11 cellular contexts compared by ENCODE assay signal in genomic region chr1:91582431-91582921, GRCh38.
DNase-seq lines count a peak whose midpoint lies in the region; ATAC-seq, FAIRE-seq and TF ChIP-seq lines count a peak whose summit lies in the region.
"Had no signal": no experiment of that assay in that cellular context is flagged by ENCODE, and none has a peak within 500 bp of the region (broad histone marks: within the 10 kb centered on the region; RNA-seq: fewer than 3 reads in every experiment).

No MANE protein-coding gene starts in this region.

- CTCF ChIA-PET in A549 (lab: Yijun Ruan, JAX) = interaction anchor here (1.4 kb wide), 1 partner anchor 15 kb away, joined by 3 read pairs; no protein-coding TSS in a partner anchor

- no peak for TF ChIP-seq POLR2A in A549 (IDR thresholded peaks at IDR 0.05; ENCODE audit: low read length)
- no peak for TF ChIP-seq POLR2A in body of pancreas (IDR thresholded peaks at IDR 0.05)
- TF ChIP-seq POLR2A in spleen (IDR thresholded peaks at IDR 0.05) = no peak

- H3K9me3 ChIP-seq in A549 (no peaks in the 10 kb centered on the region), body of pancreas (no peaks in the 10 kb centered on the region), mesenchymal stem cell (ENCODE audit: control insufficient read depth, low read length) (no peaks in the 10 kb centered on the region), spleen (no peaks in the 10 kb centered on the region)
- H3K9me3 ChIP-seq: heart left ventricle had no signal

- H3K27ac ChIP-seq in A549 (peak overlapping the region in 1 of 2 experiments; percentile 45; a peak in 1 of 6 replicates), body of pancreas (no peak overlapping the region), mesenchymal stem cell (ENCODE audit: low read length, poor library complexity, severe bottlenecking) (peak overlapping the region; percentile 83), spleen (peak overlapping the region in 1 of 8 donors; percentile 18)

- TF ChIP-seq RAD21 in A549 (conservative IDR thresholded peaks at IDR 0.05 in 1 of 2, IDR thresholded peaks at IDR 0.05 in 1 of 2) = no peak

- no peak overlapping the region for H2AFZ ChIP-seq in mesenchymal stem cell (ENCODE audit: low read depth, low read length)

- no peaks in the 10 kb centered on the region for H3K79me1 ChIP-seq in mesenchymal stem cell (replicated peaks; ENCODE audit: low read length, poor library complexity, severe bottlenecking)

- H3K4me3 ChIP-seq in A549 = no peak overlapping the region
- no peak overlapping the region for H3K4me3 ChIP-seq in body of pancreas
- no peak overlapping the region for H3K4me3 ChIP-seq in mesenchymal stem cell (ENCODE audit: insufficient read depth in 1 of 2, low read depth in 1 of 2, low read length in 2 of 2)
- no peak overlapping the region for H3K4me3 ChIP-seq in spleen
- H3K4me3 ChIP-seq: heart left ventricle had no signal

- H4K91ac ChIP-seq in mesenchymal stem cell (ENCODE audit: low read length) = no peak overlapping the region

- no peak overlapping the region for H3K23ac ChIP-seq in mesenchymal stem cell (ENCODE audit: low read length in 2 of 2)

- FAIRE-seq in A549 (lab: Jason Lieb, UNC) = no peak

- intact Hi-C loops in body of pancreas (cut with DNase I) (no loop called here), spleen (cut with DNase I; ENCODE audit: low total_unique reads) (no loop called here)
- intact Hi-C loops in activated T-helper 1 cell treated with anti-CD3 and anti-CD28 coated beads, Interleukin-12 subunit alpha, Interleukin-12 subunit beta, Interleukin-2, Interleukin-4 antibody, amounts not matched to agents 30 ng/mL and 10 ng/mL and 1 ng/mL, durations not matched to agents 14 hours and 24 hours and 36 hours (cut with micrococcal nuclease) = no loop called here

- peak overlapping the region; percentile 15 to 71 for H3K4ac ChIP-seq in mesenchymal stem cell (ENCODE audit: low read depth in 1 of 2, low read length in 2 of 2)

- H2BK12ac ChIP-seq in mesenchymal stem cell (ENCODE audit: low read length in 2 of 2) = peak overlapping the region; percentile 60 to 98

- peak overlapping the region; percentile 58 for H2AK5ac ChIP-seq in mesenchymal stem cell (ENCODE audit: low read length, severe bottlenecking)

- H3K27me3 ChIP-seq in body of pancreas = no peaks in the 10 kb centered on the region
- H3K27me3 ChIP-seq in mesenchymal stem cell (ENCODE audit: control insufficient read depth in 1 of 2, insufficient read depth in 1 of 2, low read length in 2 of 2) = no peaks in the 10 kb centered on the region
- H3K27me3 ChIP-seq in spleen (replicated peaks in 1 of 7) = no peaks in the 10 kb centered on the region
- H3K27me3 ChIP-seq: heart left ventricle had no signal

- H3K14ac ChIP-seq in mesenchymal stem cell (ENCODE audit: low read length in 2 of 2) = no peak overlapping the region

- no peak overlapping the region for H3K4me3 Mint-ChIP-seq in activated T-helper 1 cell treated with anti-CD3 and anti-CD28 coated beads, Interleukin-12 subunit alpha, Interleukin-12 subunit beta, Interleukin-2, Interleukin-4 antibody, amounts not matched to agents 30 ng/mL and 10 ng/mL and 1 ng/mL, durations not matched to agents 14 hours and 24 hours and 36 hours
- H3K4me3 Mint-ChIP-seq in effector memory CD8-positive, alpha-beta T cell = no peak overlapping the region

- DNase-seq in A549 (ENCODE audit: low read depth in 1 of 2, low spot score in 1 of 2) (peak; percentile 9 to 40), HS-27A (ENCODE audit: low read depth) (peak; percentile 98), body of pancreas (no peak), mesenchymal stem cell (peak; percentile 93), NAMALWA (ENCODE audit: low spot score) (no peak), spleen (no peak)
- no peak for DNase-seq in activated T-helper 1 cell treated with anti-CD3 and anti-CD28 coated beads, Interleukin-12 subunit alpha, Interleukin-12 subunit beta, Interleukin-2, Interleukin-4 antibody, amounts not matched to agents 30 ng/mL and 10 ng/mL and 1 ng/mL, durations not matched to agents 14 hours and 24 hours and 36 hours (ENCODE audit: low spot score)
- DNase-seq in effector memory CD8-positive, alpha-beta T cell = no peak
- DNase-seq: Calu3, heart left ventricle had no signal

- POLR2A ChIA-PET in A549 (lab: Yijun Ruan, JAX) = no interaction called here

- peak overlapping the region; percentile 39 for H2BK15ac ChIP-seq in mesenchymal stem cell (ENCODE audit: low read depth, poor library complexity, severe bottlenecking)

- H3K36me3 Mint-ChIP-seq in activated T-helper 1 cell treated with anti-CD3 and anti-CD28 coated beads, Interleukin-12 subunit alpha, Interleukin-12 subunit beta, Interleukin-2, Interleukin-4 antibody, amounts not matched to agents 30 ng/mL and 10 ng/mL and 1 ng/mL, durations not matched to agents 14 hours and 24 hours and 36 hours (ENCODE audit: low read depth) = peaks cover 7% of the 10 kb centered on the region
- no peaks in the 10 kb centered on the region for H3K36me3 Mint-ChIP-seq in effector memory CD8-positive, alpha-beta T cell (ENCODE audit: insufficient read depth)

- H3K9ac ChIP-seq in mesenchymal stem cell (ENCODE audit: low read length) = peak overlapping the region; percentile 92

- H3K18ac ChIP-seq in mesenchymal stem cell (ENCODE audit: low read depth in 1 of 2, low read length in 2 of 2) = peak overlapping the region; percentile 26 to 71

- no peak for TF ChIP-seq CTCF in A549 (IDR thresholded peaks at IDR 0.05)
- TF ChIP-seq CTCF in body of pancreas (IDR thresholded peaks at IDR 0.05) = no peak
- TF ChIP-seq CTCF in spleen (IDR thresholded peaks at IDR 0.05 in 8 of 11, conservative IDR thresholded peaks at IDR 0.05 in 3 of 11) = no peak

- H3K4me1 Mint-ChIP-seq in activated T-helper 1 cell treated with anti-CD3 and anti-CD28 coated beads, Interleukin-12 subunit alpha, Interleukin-12 subunit beta, Interleukin-2, Interleukin-4 antibody, amounts not matched to agents 30 ng/mL and 10 ng/mL and 1 ng/mL, durations not matched to agents 14 hours and 24 hours and 36 hours (ENCODE audit: low read depth) = peaks cover 24% of the 10 kb centered on the region
- H3K4me1 Mint-ChIP-seq in effector memory CD8-positive, alpha-beta T cell (ENCODE audit: low read depth in 2 of 2) = peaks cover 21 to 22% of the 10 kb centered on the region in 2 donors

- H3K27ac Mint-ChIP-seq in activated T-helper 1 cell treated with anti-CD3 and anti-CD28 coated beads, Interleukin-12 subunit alpha, Interleukin-12 subunit beta, Interleukin-2, Interleukin-4 antibody, amounts not matched to agents 30 ng/mL and 10 ng/mL and 1 ng/mL, durations not matched to agents 14 hours and 24 hours and 36 hours = no peak overlapping the region
- no peak overlapping the region for H3K27ac Mint-ChIP-seq in effector memory CD8-positive, alpha-beta T cell
- H3K27ac Mint-ChIP-seq: progenitor cell of endocrine pancreas had no signal

- peak overlapping the region; percentile 36; the same call in 2 of the 3 replicates for H3K4me2 ChIP-seq in A549
- no peak overlapping the region for H3K4me2 ChIP-seq in mesenchymal stem cell (ENCODE audit: low read length, poor library complexity, severe bottlenecking)

- ATAC-seq in A549 (peak; percentile 67 to 80), body of pancreas (peak; percentile 46)
- ATAC-seq in effector memory CD8-positive, alpha-beta T cell (replicated peaks) = no peak

- H3K4me1 ChIP-seq in A549 (peaks cover 15% of the 10 kb centered on the region; the same call in 1 of the 3 replicates), body of pancreas (no peaks in the 10 kb centered on the region), mesenchymal stem cell (ENCODE audit: control insufficient read depth, insufficient read depth, low read depth, low read length) (peaks cover 13% of the 10 kb centered on the region), spleen (peaks cover 0 to 10% (median 5%) of the 10 kb centered on the region in 6 donors)

- no peak overlapping the region for H2BK120ac ChIP-seq in mesenchymal stem cell (ENCODE audit: low read depth, low read length)

- TF ChIP-seq EP300 in A549 (IDR thresholded peaks at IDR 0.05) = no peak

- H4K8ac ChIP-seq in mesenchymal stem cell (ENCODE audit: low read length) = peak overlapping the region; percentile 19

- peak overlapping the region; percentile 8 for H2BK5ac ChIP-seq in mesenchymal stem cell (ENCODE audit: low read depth, low read length, poor library complexity, severe bottlenecking)

- 22% methylated on average over 4 of the region's 4 CpGs for WGBS in A549 (ENCODE audit: missing lambda C conversion rate)
- 40 to 67% methylated on average over 4 of the region's 4 CpGs for WGBS in body of pancreas, 2 donors
- 22% methylated on average over 4 of the region's 4 CpGs for WGBS in mesenchymal stem cell
- WGBS in spleen, 5 donors = 57 to 77% (median 72%) methylated on average over 4 of the region's 4 CpGs

- H3K9me3 Mint-ChIP-seq in activated T-helper 1 cell treated with anti-CD3 and anti-CD28 coated beads, Interleukin-12 subunit alpha, Interleukin-12 subunit beta, Interleukin-2, Interleukin-4 antibody, amounts not matched to agents 30 ng/mL and 10 ng/mL and 1 ng/mL, durations not matched to agents 14 hours and 24 hours and 36 hours = no peaks in the 10 kb centered on the region
- no peaks in the 10 kb centered on the region for H3K9me3 Mint-ChIP-seq in effector memory CD8-positive, alpha-beta T cell

- peaks cover 4% of the 10 kb centered on the region for H3K27me3 Mint-ChIP-seq in activated T-helper 1 cell treated with anti-CD3 and anti-CD28 coated beads, Interleukin-12 subunit alpha, Interleukin-12 subunit beta, Interleukin-2, Interleukin-4 antibody, amounts not matched to agents 30 ng/mL and 10 ng/mL and 1 ng/mL, durations not matched to agents 14 hours and 24 hours and 36 hours (ENCODE audit: insufficient read depth)
- no peaks in the 10 kb centered on the region for H3K27me3 Mint-ChIP-seq in effector memory CD8-positive, alpha-beta T cell

- H3K36me3 ChIP-seq in body of pancreas (replicated peaks in 1 of 2; ENCODE audit: insufficient read depth in 1 of 2, low read depth in 2 of 2) (no peaks in the 10 kb centered on the region), mesenchymal stem cell (ENCODE audit: control insufficient read depth in 1 of 2, insufficient read depth in 2 of 2, low read depth in 1 of 2, low read length in 2 of 2) (no peaks in the 10 kb centered on the region), spleen (no peaks in the 10 kb centered on the region)
- H3K36me3 ChIP-seq: heart left ventricle had no signal

TF ChIP-seq in A549, 52 proteins besides CTCF, POLR2A, EP300 and RAD21 (continues in another document):
- TF ChIP-seq KDM1A (IDR thresholded peaks at IDR 0.05; ENCODE audit: low read depth) (no peak), PBX3 (IDR thresholded peaks at IDR 0.05) (no peak), MAZ (IDR thresholded peaks at IDR 0.05; ENCODE audit: borderline replicate concordance, low read depth, low read length) (no peak)

Comparison
In these comparisons a context has a peak if more than half of its experiments do, and no peak if none do; other contexts are left out.
1. DNase-seq: peak in A549 (2 of 2), HS-27A (single experiment) and mesenchymal stem cell (single experiment); none in body of pancreas (0 of 4), NAMALWA (single experiment), spleen (single experiment), activated T-helper 1 cell treated with anti-CD3 and anti-CD28 coated beads, Interleukin-12 subunit alpha, Interleukin-12 subunit beta, Interleukin-2, Interleukin-4 antibody, amounts not matched to agents 30 ng/mL and 10 ng/mL and 1 ng/mL, durations not matched to agents 14 hours and 24 hours and 36 hours (single experiment) and effector memory CD8-positive, alpha-beta T cell (0 of 3).